Comparison of ENCODE assay signal across 37 cellular contexts in genomic region chr10:116674901-116675423, GRCh38. TPM values are rescaled to one million over a fixed set of nuclear protein-coding genes. Genes with fewer than 3 reads are reported as not detected.
"Had no signal": no experiment of that assay in that cellular context is flagged by ENCODE, and none has a peak within 500 bp of the region (broad histone marks: within the 10 kb centered on the region; RNA-seq: fewer than 3 reads in every experiment).

No MANE protein-coding gene starts in this region.

- H3K4me1 Mint-ChIP-seq: naive B cell had no signal

- H3K27ac ChIP-seq: heart right ventricle, hepatocyte, left lung, lower lobe of right lung, neutrophil, parathyroid adenoma, right atrium auricular region, right lobe of liver, stomach, testis, thyroid gland, transverse colon, upper lobe of left lung, vagina had no signal

- H3K36me3 Mint-ChIP-seq: mesothelial cell of epicardium, naive B cell had no signal

- DNase-seq: heart right ventricle; kidney glomerular epithelial cell; left colon; left lung; lower lobe of right lung; mammary epithelial cell; mesenchymal stem cell; naive B cell; occipital lobe; right lobe of liver; stimulated activated CD4-positive, alpha-beta T cell treated with anti-CD3 and anti-CD28 coated beads, Interleukin-1b, Interleukin-23, amount 100 ng/mL, for 48 hours; stimulated activated CD4-positive, alpha-beta T cell treated with anti-CD3 and anti-CD28 coated beads, Interleukin-2, amount 100 ng/mL, for 48 hours; stimulated activated CD4-positive, alpha-beta T cell treated with anti-CD3 and anti-CD28 coated beads, Interleukin-4, amount 100 ng/mL, for 4 hours; stimulated activated CD8-positive, alpha-beta memory T cell treated with anti-CD3 and anti-CD28 coated beads, Interleukin-4, amount 100 ng/mL, for 48 hours; stimulated activated naive CD4-positive, alpha-beta T cell; stomach; testis; thyroid gland; transverse colon had no signal

- ATAC-seq: left colon, left lung had no signal

- H3K27ac Mint-ChIP-seq: mesothelial cell of epicardium, naive B cell, nephron, progenitor cell of endocrine pancreas had no signal

- H3K4me3 Mint-ChIP-seq: mesothelial cell of epicardium, naive B cell, nephron, neural crest cell had no signal

- H3K9me3 Mint-ChIP-seq: mesothelial cell of epicardium, nephron, neural crest cell had no signal

RNA-seq across cellular contexts. Expression of gene PNLIPRP2, which starts 54.2 kb away (rescaled TPM):
- total RNA-seq: heart right ventricle, left lung, liver, lower lobe of right lung, mammary epithelial cell, mesothelial cell of epicardium, mononuclear cell, neural crest cell, occipital lobe, osteocyte, progenitor cell of endocrine pancreas, pulmonary artery endothelial cell, renal cortical epithelial cell, right atrium auricular region, right lobe of liver, skeletal muscle tissue, smooth muscle cell, thyroid gland, urinary bladder, vagina had no signal
